In genomic region chr1:156583821-156584622, GRCh38 we compare ENCODE assay signal across 8 cellular contexts. TPM values are rescaled to one million over a fixed set of nuclear protein-coding genes. Genes with fewer than 3 reads are reported as not detected.
DNase-seq lines count a peak whose midpoint lies in the region; ATAC-seq lines count a peak whose summit lies in the region.

No MANE protein-coding gene starts in this region.

- H3K9me3 Mint-ChIP-seq in activated naive CD8-positive, alpha-beta T cell (ENCODE audit: low read depth) = no peaks in the 10 kb centered on the region

- H3K4me1 Mint-ChIP-seq in activated naive CD8-positive, alpha-beta T cell (ENCODE audit: low read depth) = peaks cover 36% of the 10 kb centered on the region

- peaks cover 5% of the 10 kb centered on the region for H3K36me3 Mint-ChIP-seq in activated naive CD8-positive, alpha-beta T cell

- H3K4me3 Mint-ChIP-seq in activated naive CD8-positive, alpha-beta T cell = peak overlapping the region; percentile 96

- intact Hi-C loops in left cardiac atrium (cut with DNase I) = loop anchor here in 1 of 2 donors (5.0 kb wide), 2 partner anchors 77 to 127 kb away; no protein-coding TSS in a partner anchor

- no peaks in the 10 kb centered on the region for H3K27me3 Mint-ChIP-seq in activated naive CD8-positive, alpha-beta T cell

- H3K27ac Mint-ChIP-seq in activated naive CD8-positive, alpha-beta T cell = peak overlapping the region; percentile 85

- DNase-seq in GM04504 (ENCODE audit: low read depth) (peak; percentile 43), NCI-H128 (lab: John Stamatoyannopoulos, UW; ENCODE audit: unreplicated experiment) (peak; percentile 34), SKM-1 treated with dmso at 0.1 percent for 144 hours (lab: John Stamatoyannopoulos, UW; ENCODE audit: unreplicated experiment) (peak; percentile 90), left cardiac atrium (peak; percentile 66), putamen (ENCODE audit: low spot score) (peak; percentile 73)

- peak; percentile 50 to 54 for ATAC-seq in left cardiac atrium
- no peak for ATAC-seq in HG02763 (IDR thresholded peaks at IDR 0.05; ENCODE audit: unreplicated experiment)
- no peak for ATAC-seq in HG03045 (IDR thresholded peaks at IDR 0.05; ENCODE audit: unreplicated experiment)

RNA-seq across cellular contexts. Expression of gene TTC24, which starts 4.5 kb away (rescaled TPM):
- total RNA-seq in left cardiac atrium = not detected

RNA-seq across cellular contexts. Expression of gene NAXE, which starts 7.6 kb away (rescaled TPM):
- 10 to 100 TPM; 91.6 to 95.0 TPM for total RNA-seq in left cardiac atrium

RNA-seq across cellular contexts. Expression of gene IQGAP3, which starts 11.7 kb away (rescaled TPM):
- under 1 TPM; 0.26 to 0.94 TPM for total RNA-seq in left cardiac atrium

RNA-seq across cellular contexts. Expression of gene GPATCH4, which starts 17.3 kb away (rescaled TPM):
- 10 to 100 TPM; 14.6 to 27.0 TPM for total RNA-seq in left cardiac atrium

RNA-seq across cellular contexts. Expression of gene HAPLN2, which starts 35.2 kb away (rescaled TPM):
- 1 to 10 TPM; 1.3 to 1.9 TPM for total RNA-seq in left cardiac atrium

Comparison
In these comparisons a context has a peak if more than half of its experiments do, and no peak if none do; other contexts are left out.
1. DNase-seq: peak in every context shown above with its lines; median percentile 90 in SKM-1 treated with dmso at 0.1 percent for 144 hours; 73 in putamen; 66 in left cardiac atrium; 43 in GM04504; 34 in NCI-H128.
2. ATAC-seq: peak in left cardiac atrium (2 of 2); none in HG02763 (single experiment) and HG03045 (single experiment).